Comparison of ENCODE assay signal across 11 cellular contexts in the genomic region with DNA sequence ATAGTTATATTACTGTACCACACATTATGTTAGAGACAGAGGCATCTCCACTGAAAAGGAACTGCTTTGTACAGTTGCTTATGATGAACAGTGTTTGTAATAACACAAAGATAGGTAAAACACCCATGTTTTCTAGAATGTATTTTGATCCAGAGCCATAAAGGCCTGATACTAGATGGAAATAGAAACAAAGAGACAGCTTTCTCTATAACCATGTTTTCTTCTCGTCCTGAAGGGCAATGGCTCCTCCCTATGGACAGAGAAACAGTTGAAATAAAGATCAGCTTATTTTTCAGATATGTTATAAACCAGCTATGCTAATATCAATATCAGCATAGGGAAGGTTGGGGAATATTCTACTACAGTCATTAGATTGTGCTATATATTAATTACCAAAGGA.
DNase-seq lines count a peak whose midpoint lies in the region; ATAC-seq and TF ChIP-seq lines count a peak whose summit lies in the region.
"Had no signal": no experiment of that assay in that cellular context is flagged by ENCODE, and none has a peak within 500 bp of the region (broad histone marks: within the 10 kb centered on the region; RNA-seq: fewer than 3 reads in every experiment).

No MANE protein-coding gene starts in this region.

- H3K27me3 ChIP-seq in MM.1S (replicated peaks; ENCODE audit: insufficient read depth, low read length): no peaks in the 10 kb centered on the region
- no peaks in the 10 kb centered on the region for H3K27me3 ChIP-seq in liver (ENCODE audit: control insufficient read depth in 4 of 4, insufficient read depth in 4 of 4, low read length in 3 of 4)
- no peaks in the 10 kb centered on the region for H3K27me3 ChIP-seq in ascending aorta
- H3K27me3 ChIP-seq: testis had no signal

- no peak overlapping the region for H3K27ac ChIP-seq in MM.1S (ENCODE audit: low read length)
- H3K27ac ChIP-seq in liver (ENCODE audit: low read depth in 1 of 2, low read length in 2 of 2): no peak overlapping the region
- no peak overlapping the region for H3K27ac ChIP-seq in ascending aorta
- H3K27ac ChIP-seq: skin epidermis, testis had no signal

- H3K79me2 ChIP-seq in MM.1S (ENCODE audit: low read length): no peaks in the 10 kb centered on the region

- intact Hi-C loops in ascending aorta (cut with DNase I): no loop called here

- TF ChIP-seq CTCF in MM.1S (IDR thresholded peaks at IDR 0.05; ENCODE audit: low read length) (peak; percentile 43), liver (IDR thresholded peaks at IDR 0.05; ENCODE audit: low read depth, low read length, missing input control) (no peak), ascending aorta (IDR thresholded peaks at IDR 0.05) (no peak)

- H3F3A ChIP-seq in MM.1S (ENCODE audit: insufficient read depth, low read length): no peaks in the 10 kb centered on the region

- in situ Hi-C loops in SK-MEL-5 (cut with HindIII; ENCODE audit: low pct_unique_long_range_greater_than_20kb, low sequenced_read_pairs): no loop called here

- no peak overlapping the region for H3K4me2 ChIP-seq in MM.1S (ENCODE audit: low read depth, low read length)

- no peaks in the 10 kb centered on the region for H4K20me1 ChIP-seq in MM.1S (ENCODE audit: insufficient read depth, low read length)

- WGBS in liver: 31% methylated on average over 1 of the region's 1 CpG

- no peaks in the 10 kb centered on the region for H3K9me2 ChIP-seq in MM.1S (replicated peaks; ENCODE audit: insufficient read depth, low read length)

- peak; percentile 88 for DNase-seq in DMS53 (lab: John Stamatoyannopoulos, UW)
- peak; percentile 39 for DNase-seq in MM.1S
- peak; percentile 76 for DNase-seq in SK-MEL-5 (ENCODE audit: low read depth, low spot score)
- no peak for DNase-seq in activated CD8-positive, alpha-beta memory T cell treated with anti-CD3 and anti-CD28 coated beads, Interleukin-2, amount 10 ng/mL, durations not matched to agents 7 days and 5 days
- no peak for DNase-seq in ascending aorta (ENCODE audit: low spot score in 2 of 2)
- DNase-seq: activated effector memory CD4-positive, alpha-beta T cell treated with Interleukin-2 at 50 U/mL for 16 hours; testis had no signal

- H3K27ac Mint-ChIP-seq in activated CD8-positive, alpha-beta memory T cell treated with anti-CD3 and anti-CD28 coated beads, Interleukin-2, amount 10 ng/mL, durations not matched to agents 7 days and 5 days: no peak overlapping the region

- H3K9me3 Mint-ChIP-seq in activated CD8-positive, alpha-beta memory T cell treated with anti-CD3 and anti-CD28 coated beads, Interleukin-2, amount 10 ng/mL, durations not matched to agents 7 days and 5 days (ENCODE audit: low read depth): no peaks in the 10 kb centered on the region

- ATAC-seq in HG02840 (IDR thresholded peaks at IDR 0.05; ENCODE audit: low FRiP score, unreplicated experiment): no peak
- no peak for ATAC-seq in activated CD8-positive, alpha-beta memory T cell treated with anti-CD3 and anti-CD28 coated beads, Interleukin-2, amount 10 ng/mL, durations not matched to agents 7 days and 5 days
- no peak for ATAC-seq in HG03097 (IDR thresholded peaks at IDR 0.05; ENCODE audit: low FRiP score, unreplicated experiment)

- no peaks in the 10 kb centered on the region for H3K36me3 ChIP-seq in MM.1S (replicated peaks; ENCODE audit: insufficient read depth, low read length)
- H3K36me3 ChIP-seq in liver (ENCODE audit: control insufficient read depth in 4 of 4, insufficient read depth in 3 of 4, low read depth in 1 of 4, low read length in 3 of 4): no peaks in the 10 kb centered on the region
- no peaks in the 10 kb centered on the region for H3K36me3 ChIP-seq in ascending aorta

- H2AFZ ChIP-seq in MM.1S (ENCODE audit: low read length): no peak overlapping the region

- H3K9me3 ChIP-seq in MM.1S (replicated peaks; ENCODE audit: insufficient read depth, low read length) (no peaks in the 10 kb centered on the region), liver (ENCODE audit: control insufficient read depth in 4 of 4, low read length in 3 of 4) (no peaks in the 10 kb centered on the region), ascending aorta (no peaks in the 10 kb centered on the region)
- H3K9me3 ChIP-seq: testis had no signal

- no peaks in the 10 kb centered on the region for H3K27me3 Mint-ChIP-seq in activated CD8-positive, alpha-beta memory T cell treated with anti-CD3 and anti-CD28 coated beads, Interleukin-2, amount 10 ng/mL, durations not matched to agents 7 days and 5 days

- H3K4me3 ChIP-seq in MM.1S (ENCODE audit: low read length) (no peak overlapping the region), liver (ENCODE audit: low read depth in 1 of 3, low read length in 3 of 3) (no peak overlapping the region), ascending aorta (no peak overlapping the region)
- H3K4me3 ChIP-seq: skin epidermis, testis had no signal

- H3K9ac ChIP-seq in MM.1S (ENCODE audit: low read length): no peak overlapping the region
- H3K9ac ChIP-seq in liver (ENCODE audit: low read depth in 1 of 2, low read length in 2 of 2): no peak overlapping the region

- peak; percentile 44 to 53 for TF ChIP-seq RAD21 in liver (IDR thresholded peaks at IDR 0.05)

- CTCF ChIA-PET in activated CD8-positive, alpha-beta memory T cell treated with anti-CD3 and anti-CD28 coated beads, Interleukin-2, amount 10 ng/mL, durations not matched to agents 7 days and 5 days (lab: Charles Lee): interaction anchor here (1.4 kb wide), 1 partner anchor 14 kb away, joined by 3 read pairs; no protein-coding TSS in a partner anchor

- no peaks in the 10 kb centered on the region for H3K36me3 Mint-ChIP-seq in activated CD8-positive, alpha-beta memory T cell treated with anti-CD3 and anti-CD28 coated beads, Interleukin-2, amount 10 ng/mL, durations not matched to agents 7 days and 5 days

- H3K4me3 Mint-ChIP-seq in activated CD8-positive, alpha-beta memory T cell treated with anti-CD3 and anti-CD28 coated beads, Interleukin-2, amount 10 ng/mL, durations not matched to agents 7 days and 5 days: no peak overlapping the region

- no peaks in the 10 kb centered on the region for H3K4me1 Mint-ChIP-seq in activated CD8-positive, alpha-beta memory T cell treated with anti-CD3 and anti-CD28 coated beads, Interleukin-2, amount 10 ng/mL, durations not matched to agents 7 days and 5 days

- H3K4me1 ChIP-seq in MM.1S (ENCODE audit: low read length) (0 out of 2 replicates have a peak, but pooled peaks cover 3% of the 10 kb centered on the region), liver (ENCODE audit: control insufficient read depth in 4 of 4, insufficient read depth in 4 of 4, low read length in 3 of 4) (no peaks in the 10 kb centered on the region), ascending aorta (no peaks in the 10 kb centered on the region)
- H3K4me1 ChIP-seq: testis had no signal

TF ChIP-seq in liver, 16 proteins besides CTCF, POLR2A, EP300 and RAD21 (continues in another document):
- no peak for TF ChIP-seq SP1 (IDR thresholded peaks at IDR 0.05)
- no peak for TF ChIP-seq NR2F2 (IDR thresholded peaks at IDR 0.05)
- TF ChIP-seq HNF4A (conservative IDR thresholded peaks at IDR 0.05): no peak
- no peak for TF ChIP-seq JUND (IDR thresholded peaks at IDR 0.05)
- no peak for TF ChIP-seq GABPA (IDR thresholded peaks at IDR 0.05 in 1 of 2, conservative IDR thresholded peaks at IDR 0.05 in 1 of 2)
- TF ChIP-seq, protein P1, sequence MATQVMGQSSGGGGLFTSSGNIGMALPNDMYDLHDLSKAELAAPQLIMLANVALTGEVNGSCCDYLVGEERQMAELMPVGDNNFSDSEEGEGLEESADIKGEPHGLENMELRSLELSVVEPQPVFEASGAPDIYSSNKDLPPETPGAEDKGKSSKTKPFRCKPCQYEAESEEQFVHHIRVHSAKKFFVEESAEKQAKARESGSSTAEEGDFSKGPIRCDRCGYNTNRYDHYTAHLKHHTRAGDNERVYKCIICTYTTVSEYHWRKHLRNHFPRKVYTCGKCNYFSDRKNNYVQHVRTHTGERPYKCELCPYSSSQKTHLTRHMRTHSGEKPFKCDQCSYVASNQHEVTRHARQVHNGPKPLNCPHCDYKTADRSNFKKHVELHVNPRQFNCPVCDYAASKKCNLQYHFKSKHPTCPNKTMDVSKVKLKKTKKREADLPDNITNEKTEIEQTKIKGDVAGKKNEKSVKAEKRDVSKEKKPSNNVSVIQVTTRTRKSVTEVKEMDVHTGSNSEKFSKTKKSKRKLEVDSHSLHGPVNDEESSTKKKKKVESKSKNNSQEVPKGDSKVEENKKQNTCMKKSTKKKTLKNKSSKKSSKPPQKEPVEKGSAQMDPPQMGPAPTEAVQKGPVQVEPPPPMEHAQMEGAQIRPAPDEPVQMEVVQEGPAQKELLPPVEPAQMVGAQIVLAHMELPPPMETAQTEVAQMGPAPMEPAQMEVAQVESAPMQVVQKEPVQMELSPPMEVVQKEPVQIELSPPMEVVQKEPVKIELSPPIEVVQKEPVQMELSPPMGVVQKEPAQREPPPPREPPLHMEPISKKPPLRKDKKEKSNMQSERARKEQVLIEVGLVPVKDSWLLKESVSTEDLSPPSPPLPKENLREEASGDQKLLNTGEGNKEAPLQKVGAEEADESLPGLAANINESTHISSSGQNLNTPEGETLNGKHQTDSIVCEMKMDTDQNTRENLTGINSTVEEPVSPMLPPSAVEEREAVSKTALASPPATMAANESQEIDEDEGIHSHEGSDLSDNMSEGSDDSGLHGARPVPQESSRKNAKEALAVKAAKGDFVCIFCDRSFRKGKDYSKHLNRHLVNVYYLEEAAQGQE (IDR thresholded peaks at IDR 0.05): no peak
- TF ChIP-seq RXRA (IDR thresholded peaks at IDR 0.05): no peak
- TF ChIP-seq HNF4G (IDR thresholded peaks at IDR 0.05): no peak
- no peak for TF ChIP-seq ATF3 (IDR thresholded peaks at IDR 0.05)
- TF ChIP-seq EGR1 (IDR thresholded peaks at IDR 0.05; ENCODE audit: low read depth in 2 of 2): no peak
- TF ChIP-seq TAF1 (conservative IDR thresholded peaks at IDR 0.05): no peak

Comparison
In these comparisons a context has a peak if more than half of its experiments do, and no peak if none do; other contexts are left out.
1. DNase-seq: peak in DMS53 (single experiment), MM.1S (single experiment) and SK-MEL-5 (single experiment); none in activated CD8-positive, alpha-beta memory T cell treated with anti-CD3 and anti-CD28 coated beads, Interleukin-2, amount 10 ng/mL, durations not matched to agents 7 days and 5 days (single experiment) and ascending aorta (0 of 2).